In the genomic region with DNA sequence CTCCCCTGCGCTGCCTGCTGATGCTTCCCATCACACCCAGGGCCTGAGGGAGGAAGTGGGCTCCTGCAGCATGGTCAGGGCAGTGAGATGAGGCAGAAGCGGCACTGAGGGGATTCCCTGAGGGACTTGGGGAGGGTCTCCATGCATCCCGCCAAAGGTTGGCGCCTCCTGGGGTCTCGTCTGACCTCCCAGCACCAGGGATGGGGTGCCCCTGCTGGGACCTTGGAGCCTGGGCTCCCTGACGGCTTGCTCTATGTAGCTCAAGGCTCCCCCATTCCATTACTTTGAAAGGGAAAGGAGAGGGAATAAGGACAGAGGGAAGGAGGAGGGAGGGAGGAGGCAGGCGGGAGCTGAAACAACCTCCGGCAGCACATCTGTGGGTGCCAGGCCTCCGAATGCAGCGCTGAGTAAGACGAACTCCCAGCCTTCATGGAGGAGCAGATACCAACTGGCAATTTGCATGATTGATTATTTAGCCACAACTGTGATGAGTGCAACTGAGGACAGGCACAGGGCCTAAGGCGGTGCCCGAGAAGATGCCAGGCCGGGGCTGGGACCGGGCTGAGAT, we compare ENCODE assay signal across 18 cellular contexts.
DNase-seq lines count a peak whose midpoint lies in the region; ATAC-seq, FAIRE-seq and TF ChIP-seq lines count a peak whose summit lies in the region.
"Had no signal": no experiment of that assay in that cellular context is flagged by ENCODE, and none has a peak within 500 bp of the region (broad histone marks: within the 10 kb centered on the region; RNA-seq: fewer than 3 reads in every experiment).

No MANE protein-coding gene starts in this region.

- no peak for FAIRE-seq in GM12891 (lab: Jason Lieb, UNC)
- FAIRE-seq: A549, GM18507 had no signal

- H3K4me3 Mint-ChIP-seq in osteocyte (ENCODE audit: unreplicated experiment): no peak overlapping the region
- H3K4me3 Mint-ChIP-seq: CD4-positive, CD25-positive, alpha-beta regulatory T cell; IgD-negative memory B cell had no signal

- H3K4me3 ChIP-seq in heart right ventricle (no peak overlapping the region), colonic mucosa (no peak overlapping the region), upper lobe of right lung (no peak overlapping the region)
- H3K4me3 ChIP-seq: A549 had no signal

- peak in 3 of 8 donors; percentile 4 to 19 (median 9) for ATAC-seq in heart right ventricle
- no peak for ATAC-seq in left ventricle myocardium superior
- ATAC-seq in upper lobe of right lung: no peak
- no peak for ATAC-seq in GM19035 (IDR thresholded peaks at IDR 0.05; ENCODE audit: unreplicated experiment)
- ATAC-seq: A549 had no signal

- WGBS in heart right ventricle, 2 donors: 59 to 70% methylated on average over 15 of the region's 15 CpGs

- H3K27ac Mint-ChIP-seq in osteocyte (ENCODE audit: unreplicated experiment): no peak overlapping the region
- H3K27ac Mint-ChIP-seq: IgD-negative memory B cell had no signal

- H3K4me1 Mint-ChIP-seq in osteocyte (ENCODE audit: unreplicated experiment): no peaks in the 10 kb centered on the region
- H3K4me1 Mint-ChIP-seq: CD4-positive, CD25-positive, alpha-beta regulatory T cell had no signal

- no peaks in the 10 kb centered on the region for H3K36me3 Mint-ChIP-seq in osteocyte (ENCODE audit: unreplicated experiment)
- H3K36me3 Mint-ChIP-seq: CD4-positive, CD25-positive, alpha-beta regulatory T cell; IgD-negative memory B cell had no signal

- no peaks in the 10 kb centered on the region for H3K9me3 Mint-ChIP-seq in osteocyte (ENCODE audit: unreplicated experiment)

- DNase-seq in heart right ventricle (no peak), left ventricle myocardium superior (no peak), colonic mucosa (peak; percentile 8), osteocyte (ENCODE audit: extremely low spot score, unreplicated experiment) (peak; percentile 71), upper lobe of right lung (peak; percentile 56), GM12891 (ENCODE audit: insufficient read length, low spot score) (no peak), AG20443 (ENCODE audit: low spot score) (no peak)
- DNase-seq: AML-193; CD4-positive, CD25-positive, alpha-beta regulatory T cell; HCEC 1CT; NCI-H1417; NCI-H2029; NCI-H510A treated with DMSO at 0.1 percent for 48 hours; RPMI8226 had no signal

- H3K9me3 ChIP-seq in heart right ventricle (no peaks in the 10 kb centered on the region), colonic mucosa (no peaks in the 10 kb centered on the region), upper lobe of right lung (no peaks in the 10 kb centered on the region)
- H3K9me3 ChIP-seq: A549 had no signal

- H3K9ac ChIP-seq in colonic mucosa (ENCODE audit: low read depth in 2 of 2, low read length in 2 of 2): no peak overlapping the region

- no peak for TF ChIP-seq CTCF in heart right ventricle (IDR thresholded peaks at IDR 0.05)
- no peak for TF ChIP-seq CTCF in colonic mucosa (IDR thresholded peaks at IDR 0.05)
- TF ChIP-seq CTCF in osteocyte (IDR thresholded peaks at IDR 0.05): no peak
- TF ChIP-seq CTCF in upper lobe of right lung (IDR thresholded peaks at IDR 0.05): no peak

- intact Hi-C loops in heart right ventricle (cut with DNase I): loop anchor here in 3 of 10 donors (1.0 to 5.0 kb wide), 4 partner anchors 33 to 267 kb away; no protein-coding TSS in a partner anchor
- intact Hi-C loops in left ventricle myocardium superior (cut with micrococcal nuclease): no loop called here
- intact Hi-C loops in colonic mucosa (cut with DNase I): no loop called here
- intact Hi-C loops in upper lobe of right lung (cut with DNase I): no loop called here

- peaks cover 0 to 7% (median 0%) of the 10 kb centered on the region in 7 donors for H3K27me3 ChIP-seq in heart right ventricle
- no peaks in the 10 kb centered on the region for H3K27me3 ChIP-seq in colonic mucosa
- peaks cover 5% of the 10 kb centered on the region for H3K27me3 ChIP-seq in upper lobe of right lung

- no peak for TF ChIP-seq POLR2A in GM12891 (IDR thresholded peaks at IDR 0.05; ENCODE audit: low read depth, low read length)

- H3K36me3 ChIP-seq in heart right ventricle: peaks cover 0 to 8% (median 0%) of the 10 kb centered on the region in 9 donors
- H3K36me3 ChIP-seq in colonic mucosa: no peaks in the 10 kb centered on the region
- H3K36me3 ChIP-seq in upper lobe of right lung: no peaks in the 10 kb centered on the region

- peaks cover 4% of the 10 kb centered on the region for H3K27me3 Mint-ChIP-seq in osteocyte (ENCODE audit: unreplicated experiment)

- peaks cover 6 to 23% (median 15%) of the 10 kb centered on the region in 9 donors for H3K4me1 ChIP-seq in heart right ventricle
- H3K4me1 ChIP-seq in colonic mucosa: no peaks in the 10 kb centered on the region
- peaks cover 5% of the 10 kb centered on the region for H3K4me1 ChIP-seq in upper lobe of right lung
- H3K4me1 ChIP-seq: A549 had no signal

- H3K27ac ChIP-seq in heart right ventricle: peak overlapping the region; percentile 0 to 82 (median 61)
- no peak overlapping the region for H3K27ac ChIP-seq in colonic mucosa
- H3K27ac ChIP-seq in upper lobe of right lung: no peak overlapping the region
- H3K27ac ChIP-seq: A549 had no signal

TF ChIP-seq in GM12891, 5 proteins besides CTCF, POLR2A, EP300 and RAD21:
- TF ChIP-seq POLR2AphosphoS5 (IDR thresholded peaks at IDR 0.05; ENCODE audit: low read depth, low read length): no peak
- no peak for TF ChIP-seq SPI1 (IDR thresholded peaks at IDR 0.05; ENCODE audit: low read depth, low read length)
- TF ChIP-seq POU2F2 (IDR thresholded peaks at IDR 0.05; ENCODE audit: low read depth, low read length): no peak
- no peak for TF ChIP-seq TAF1 (IDR thresholded peaks at IDR 0.05; ENCODE audit: low read depth, low read length)
- no peak for TF ChIP-seq PAX5 (IDR thresholded peaks at IDR 0.05; ENCODE audit: insufficient read depth, low read length, severe bottlenecking)

Comparison
In these comparisons a context has a peak if more than half of its experiments do, and no peak if none do; other contexts are left out.
1. DNase-seq: peak in colonic mucosa (single experiment), osteocyte (single experiment) and upper lobe of right lung (single experiment); none in heart right ventricle (0 of 2), left ventricle myocardium superior (single experiment), GM12891 (single experiment) and AG20443 (single experiment).
2. H3K27ac ChIP-seq: peak in heart right ventricle (10 of 10); none in colonic mucosa (single experiment) and upper lobe of right lung (single experiment).